ENCODE assay signal across 1 cellular context in genomic region chr1:38327559-38327973, GRCh38.
TF ChIP-seq lines count a peak whose summit lies in the region.

No MANE protein-coding gene starts in this region.

TF ChIP-seq in GM23338, 12 proteins besides CTCF, POLR2A, EP300 and RAD21 (continued from another document):
- no peak for TF ChIP-seq ZNF462 (CRISPR knock-in tag; IDR thresholded peaks at IDR 0.05)
- no peak for TF ChIP-seq ZNF114 (CRISPR knock-in tag; IDR thresholded peaks at IDR 0.05)
- no peak for TF ChIP-seq STAT1 (IDR thresholded peaks at IDR 0.05; ENCODE audit: unreplicated experiment)
- TF ChIP-seq EZH2 (IDR thresholded peaks at IDR 0.05; ENCODE audit: low read depth, unreplicated experiment): no peak
- TF ChIP-seq JUNB (IDR thresholded peaks at IDR 0.05; ENCODE audit: unreplicated experiment): no peak
- no peak for TF ChIP-seq REST (IDR thresholded peaks at IDR 0.05; ENCODE audit: unreplicated experiment)
- no peak for TF ChIP-seq ZNF331 (CRISPR knock-in tag; IDR thresholded peaks at IDR 0.05; ENCODE audit: low read depth)
TF ChIP-seq in GM23338: peak in this region for 0.
